Comparison of ENCODE assay signal across 8 cellular contexts in the genomic region with DNA sequence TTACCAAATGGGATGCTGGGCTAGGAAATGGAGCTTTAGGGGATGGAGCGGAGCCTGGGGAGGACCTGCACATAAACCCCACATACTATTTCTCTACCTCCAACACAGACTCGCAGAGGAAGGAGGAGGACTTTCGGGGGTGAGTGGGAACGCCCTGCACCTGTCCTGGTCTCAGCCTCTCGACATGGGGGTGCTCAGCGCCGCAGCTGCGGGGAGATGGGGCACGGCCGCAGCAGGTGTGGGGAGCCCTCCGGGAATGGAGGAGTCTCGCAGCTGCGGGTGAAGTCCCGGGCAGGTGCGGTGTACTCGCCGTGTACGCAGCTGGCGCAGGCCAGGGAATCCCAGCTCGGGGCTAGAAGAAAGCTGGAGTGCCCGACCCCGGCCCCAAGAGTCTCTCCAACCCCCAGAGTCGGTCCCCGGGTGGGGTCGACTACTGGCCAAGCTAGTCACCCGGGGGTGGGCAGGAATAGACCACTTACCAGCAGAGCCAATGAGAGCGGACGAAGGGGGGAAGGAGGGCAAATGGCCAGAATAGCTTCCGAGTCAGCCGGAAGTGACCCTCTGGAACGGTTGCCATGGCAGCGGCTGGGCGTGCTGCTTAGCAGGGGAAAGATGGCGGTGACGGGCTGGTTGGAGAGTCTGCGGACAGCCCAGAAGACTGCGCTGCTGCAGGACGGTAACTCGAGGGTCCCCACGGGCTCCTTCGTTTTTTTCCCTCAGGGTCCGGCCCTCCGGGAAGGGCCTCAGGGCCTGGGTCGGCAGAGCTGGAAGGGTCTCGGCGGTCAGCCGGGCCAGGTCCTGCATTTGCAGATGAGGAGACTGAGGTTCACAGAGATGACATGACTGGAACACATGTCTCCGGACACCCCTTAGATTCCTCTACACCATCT. TPM values are rescaled to one million over a fixed set of nuclear protein-coding genes. Genes with fewer than 3 reads are reported as not detected.
DNase-seq lines count a peak whose midpoint lies in the region; ATAC-seq, FAIRE-seq and TF ChIP-seq lines count a peak whose summit lies in the region.

A gene (plus strand): TSS at position 597 of the 890 bp plus-strand sequence. CDS start 16 bp downstream, at position 613.
A gene (minus strand): TSS at position 533 of the 890 bp plus-strand sequence. CDS start 897 bp downstream, outside the sequence.

- TF ChIP-seq POLR2A in H1 (IDR thresholded peaks at IDR 0.05; ENCODE audit: control extremely low read depth in 1 of 2, low read depth in 2 of 2, low read length in 2 of 2): peak in 1 of 2 experiments; percentile 47; a peak in 1 of 3 replicates

- peak; percentile 78 for FAIRE-seq in H1 (lab: Jason Lieb, UNC)

- H4K8ac ChIP-seq in H1 (ENCODE audit: extremely low read depth, insufficient read depth, low read length): peak within 1 kb of the TSS; percentile 92

- peaks cover 0 to 5% (median 4%) of the 10 kb centered on the region in 4 experiments; a peak in 6 of 7 replicates for H3K4me1 ChIP-seq in H1 (replicated peaks in 1 of 4; ENCODE audit: control insufficient read depth in 3 of 4, insufficient read depth in 4 of 4, low read length in 3 of 4)

- peaks cover 0 to 1% of the 10 kb centered on the region in 2 experiments for H4K20me1 ChIP-seq in H1 (replicated peaks in 1 of 2; ENCODE audit: control insufficient read depth in 1 of 2, insufficient read depth in 2 of 2, low read length in 2 of 2)

- H3K23ac ChIP-seq in H1 (ENCODE audit: insufficient read length): no peak within 1 kb of the TSS

- peaks cover 0 to 8% of the 10 kb centered on the region in 2 experiments; a peak in 1 of 4 replicates for H3K79me2 ChIP-seq in H1 (ENCODE audit: control insufficient read depth in 1 of 2, insufficient read depth in 2 of 2, low read length in 2 of 2)

- 0 out of 2 replicates have a peak within 1 kb of the TSS, but pooled peaks have one; percentile 1 for H2BK12ac ChIP-seq in H1 (ENCODE audit: low read depth, low read length)

- H3K4ac ChIP-seq in H1 (replicated peaks; ENCODE audit: insufficient read length, low read depth, low read length): peak within 1 kb of the TSS; percentile 21

- H3K27ac Mint-ChIP-seq in activated CD8-positive, alpha-beta memory T cell treated with anti-CD3 and anti-CD28 coated beads, Interleukin-2, amount 10 ng/mL, durations not matched to agents 7 days and 5 days: peak within 1 kb of the TSS; percentile 81
- H3K27ac Mint-ChIP-seq in memory B cell: peak within 1 kb of the TSS; percentile 81

- peaks cover 18% of the 10 kb centered on the region for H3K4me1 Mint-ChIP-seq in activated CD8-positive, alpha-beta memory T cell treated with anti-CD3 and anti-CD28 coated beads, Interleukin-2, amount 10 ng/mL, durations not matched to agents 7 days and 5 days
- H3K4me1 Mint-ChIP-seq in memory B cell: peaks cover 23% of the 10 kb centered on the region

- H3K27me3 ChIP-seq in H1 (replicated peaks in 1 of 4; ENCODE audit: control insufficient read depth in 3 of 4, extremely low read depth in 1 of 4, insufficient read depth in 3 of 4, low read length in 3 of 4): no peaks in the 10 kb centered on the region

- peak within 1 kb of the TSS; percentile 93 for H3K4me3 Mint-ChIP-seq in activated CD8-positive, alpha-beta memory T cell treated with anti-CD3 and anti-CD28 coated beads, Interleukin-2, amount 10 ng/mL, durations not matched to agents 7 days and 5 days
- H3K4me3 Mint-ChIP-seq in memory B cell: peak within 1 kb of the TSS; percentile 97

- CTCF ChIA-PET in activated CD8-positive, alpha-beta memory T cell treated with anti-CD3 and anti-CD28 coated beads, Interleukin-2, amount 10 ng/mL, durations not matched to agents 7 days and 5 days (lab: Charles Lee): interaction anchor here (0.9 to 5.7 kb wide), 5 partner anchors 15 to 374 kb away, joined by 3 to 36 read pairs (median 8); a partner anchor contains a TSS
- CTCF ChIA-PET in H1 (lab: Charles Lee; ENCODE audit: partially characterized antibody): interaction anchor here (0.8 to 5.7 kb wide), 14 partner anchors 13 to 374 kb away, joined by 3 to 30 read pairs (median 3); a partner anchor contains a TSS

- H4K91ac ChIP-seq in H1 (replicated peaks; ENCODE audit: insufficient read length, low read length): peak within 1 kb of the TSS; percentile 97

- ATAC-seq in GM19468 (IDR thresholded peaks at IDR 0.05; ENCODE audit: extremely low read depth, unreplicated experiment): peak; percentile 78
- ATAC-seq in activated CD8-positive, alpha-beta memory T cell treated with anti-CD3 and anti-CD28 coated beads, Interleukin-2, amount 10 ng/mL, durations not matched to agents 7 days and 5 days: peak; percentile 97
- ATAC-seq in memory B cell (ENCODE audit: low read depth): peak; percentile 89

- H4K5ac ChIP-seq in H1 (ENCODE audit: insufficient read length, low read depth, low read length): peak within 1 kb of the TSS; percentile 94

- no peak within 1 kb of the TSS for H2BK20ac ChIP-seq in H1 (ENCODE audit: low read length)

- no peak within 1 kb of the TSS for H2BK120ac ChIP-seq in H1 (replicated peaks; ENCODE audit: low read depth, low read length)

- no peaks in the 10 kb centered on the region for H3K27me3 Mint-ChIP-seq in activated CD8-positive, alpha-beta memory T cell treated with anti-CD3 and anti-CD28 coated beads, Interleukin-2, amount 10 ng/mL, durations not matched to agents 7 days and 5 days
- H3K27me3 Mint-ChIP-seq in memory B cell: no peaks in the 10 kb centered on the region

- no peak for TF ChIP-seq CTCF in H1 (IDR thresholded peaks at IDR 0.05; ENCODE audit: control extremely low read depth in 1 of 3, insufficient read depth in 1 of 3, low read depth in 1 of 3, low read length in 3 of 3)

- H2AK5ac ChIP-seq in H1 (ENCODE audit: low read depth, low read length): no peak within 1 kb of the TSS

- H3K9ac ChIP-seq in H1 (replicated peaks in 1 of 4; ENCODE audit: extremely low read depth in 1 of 4, low read depth in 3 of 4, low read length in 3 of 4): peak within 1 kb of the TSS; percentile 52 to 71 (median 67); a peak in 6 of 7 replicates

- H2AFZ ChIP-seq in H1 (ENCODE audit: low read length): 0 out of 2 replicates have a peak within 1 kb of the TSS, but pooled peaks have one; percentile 51

- H2BK5ac ChIP-seq in H1 (ENCODE audit: low read depth, low read length): peak within 1 kb of the TSS; percentile 69; the same call in 1 of the 2 replicates

- H3K4me3 ChIP-seq in H1 (ENCODE audit: extremely low read depth in 1 of 4, insufficient read depth in 2 of 4, low read depth in 3 of 4, low read length in 4 of 4): peak within 1 kb of the TSS; percentile 83 to 96 (median 88)

- no peaks in the 10 kb centered on the region for H3K9me3 Mint-ChIP-seq in activated CD8-positive, alpha-beta memory T cell treated with anti-CD3 and anti-CD28 coated beads, Interleukin-2, amount 10 ng/mL, durations not matched to agents 7 days and 5 days (ENCODE audit: low read depth)
- no peaks in the 10 kb centered on the region for H3K9me3 Mint-ChIP-seq in memory B cell

- peak within 1 kb of the TSS; percentile 81 to 94 for H3K4me2 ChIP-seq in H1 (ENCODE audit: insufficient read depth in 1 of 2, low read depth in 2 of 2, low read length in 2 of 2)

- H2BK15ac ChIP-seq in H1 (ENCODE audit: low read length): peak within 1 kb of the TSS; percentile 99; the same call in 1 of the 2 replicates

- H3K14ac ChIP-seq in H1 (ENCODE audit: insufficient read length): no peak within 1 kb of the TSS

- TF ChIP-seq RAD21 in H1 (IDR thresholded peaks at IDR 0.05 in 1 of 2, conservative IDR thresholded peaks at IDR 0.05 in 1 of 2; ENCODE audit: low read depth in 2 of 2, low read length in 2 of 2): no peak

- no peaks in the 10 kb centered on the region for H3K9me3 ChIP-seq in H1 (ENCODE audit: insufficient read depth in 2 of 2, low read depth in 1 of 2, low read length in 1 of 2)

- H3K36me3 Mint-ChIP-seq in activated CD8-positive, alpha-beta memory T cell treated with anti-CD3 and anti-CD28 coated beads, Interleukin-2, amount 10 ng/mL, durations not matched to agents 7 days and 5 days: peaks cover 5% of the 10 kb centered on the region
- peaks cover 11% of the 10 kb centered on the region for H3K36me3 Mint-ChIP-seq in memory B cell

- DNase-seq in COLO668 (lab: John Stamatoyannopoulos, UW; ENCODE audit: unreplicated experiment) (peak; percentile 93), HS-5 (ENCODE audit: low read depth) (peak; percentile 80), H1 (ENCODE audit: low read depth in 1 of 2, low spot score in 2 of 2) (peak; percentile 75 to 95), memory B cell (ENCODE audit: low spot score in 2 of 2) (peak; percentile 79 to 80)
- DNase-seq in NK-92 treated with Interleukin-12 subunit alpha and Interleukin-12 subunit beta, amount 100 ng/mL, for 24 hours (lab: John Stamatoyannopoulos, UW): peak; percentile 84
- peak; percentile 97 for DNase-seq in activated CD8-positive, alpha-beta memory T cell treated with anti-CD3 and anti-CD28 coated beads, Interleukin-2, amount 10 ng/mL, durations not matched to agents 7 days and 5 days
- DNase-seq in stimulated activated CD8-positive, alpha-beta memory T cell treated with anti-CD3 and anti-CD28 coated beads, Interleukin-12 subunit alpha, Interleukin-12 subunit beta, amount 100 ng/mL, for 1 hour (ENCODE audit: low read depth): peak; percentile 88

- peaks cover 8% of the 10 kb centered on the region for H3K23me2 ChIP-seq in H1 (ENCODE audit: low read depth, low read length)

- peak within 1 kb of the TSS; percentile 87; the same call in 1 of the 2 replicates for H3K18ac ChIP-seq in H1 (ENCODE audit: extremely low read depth, low read length)

- no peak for TF ChIP-seq EP300 in H1 (IDR thresholded peaks at IDR 0.05; ENCODE audit: borderline replicate concordance in 1 of 2, low read depth in 2 of 2, low read length in 2 of 2)

- peaks cover 0 to 12% (median 2%) of the 10 kb centered on the region in 4 experiments; a peak in 3 of 8 replicates for H3K36me3 ChIP-seq in H1 (ENCODE audit: control insufficient read depth in 2 of 4, insufficient read depth in 4 of 4, low read length in 3 of 4)

- POLR2A ChIA-PET in H1 (lab: Charles Lee; ENCODE audit: partially characterized antibody): interaction anchor here (0.9 to 5.2 kb wide), 6 partner anchors 9 to 191 kb away, joined by 3 to 42 read pairs (median 4); no protein-coding TSS in a partner anchor

- H3K56ac ChIP-seq in H1 (replicated peaks; ENCODE audit: insufficient read length, low read depth, low read length): peak within 1 kb of the TSS; percentile 85

- no peaks in the 10 kb centered on the region; the same call in 1 of the 2 replicates for H3K79me1 ChIP-seq in H1 (ENCODE audit: low read depth, low read length)

- no peak within 1 kb of the TSS for H3K27ac ChIP-seq in H1 (ENCODE audit: low read depth, low read length)

- 3% methylated on average over 45 of the region's 48 CpGs; no CpG with 5 or more reads in 1 of the 2 experiments for WGBS in H1 (ENCODE audit: extremely low coverage in 1 of 2, insufficient coverage in 1 of 2, insufficient read length in 1 of 2, insufficient replicate concordance in 2 of 2, low coverage in 1 of 2, low lambda C conversion rate in 2 of 2, missing lambda C conversion rate in 1 of 2), 2 experiments

RNA-seq across cellular contexts. Expression of the first gene that starts in this region (rescaled TPM):
- 1 to 10 TPM; 3.7 to 4.2 TPM for total RNA-seq in activated CD8-positive, alpha-beta memory T cell treated with anti-CD3 and anti-CD28 coated beads, Interleukin-2, amount 10 ng/mL, durations not matched to agents 7 days and 5 days
- total RNA-seq in H1 (2021; fragmentation: NEBNext Ultra II Directional; extraction: Animal tissue kit (Norgen Biotek cat#: 25700)): 18.8 and 21.2 TPM in 2 replicates
- polyA plus RNA-seq in H1 (2011; rRNA removed): 25.2 and 31.4 TPM in 2 replicates
- polyA plus RNA-seq in H1 (2011; cell fraction: cytosol; rRNA removed): 46.4 TPM
- polyA plus RNA-seq in H1 (2011; cell fraction: nucleus; rRNA removed): 19.5 TPM
- polyA plus RNA-seq in H1 (2012, experiment 1 of 2): 31.3 to 40.4 TPM (median 36.3 TPM) in 4 replicates
- 12.0 TPM for polyA plus RNA-seq in H1 (2012, experiment 2 of 2)
- 23.2 TPM for polyA plus RNA-seq in H1 (2013, experiment 1 of 2)
- polyA plus RNA-seq in H1 (2013, experiment 2 of 2): 25.8 TPM
- polyA minus RNA-seq in H1 (2011; rRNA and poly(A)+ RNA removed): 10.9 and 16.1 TPM in 2 replicates
- polyA minus RNA-seq in H1 (2011; cell fraction: cytosol; rRNA and poly(A)+ RNA removed): 4.7 TPM
- 6.5 TPM for polyA minus RNA-seq in H1 (2011; cell fraction: nucleus; rRNA and poly(A)+ RNA removed)

RNA-seq across cellular contexts. Expression of the second gene that starts in this region (rescaled TPM):
- total RNA-seq in activated CD8-positive, alpha-beta memory T cell treated with anti-CD3 and anti-CD28 coated beads, Interleukin-2, amount 10 ng/mL, durations not matched to agents 7 days and 5 days: 10 to 100 TPM; 30.5 to 34.1 TPM
- total RNA-seq in H1 (2021; fragmentation: NEBNext Ultra II Directional; extraction: Animal tissue kit (Norgen Biotek cat#: 25700)): 26.1 and 26.8 TPM in 2 replicates
- 45.9 and 69.5 TPM in 2 replicates for polyA plus RNA-seq in H1 (2011; rRNA removed)
- 40.2 TPM for polyA plus RNA-seq in H1 (2011; cell fraction: cytosol; rRNA removed)
- polyA plus RNA-seq in H1 (2011; cell fraction: nucleus; rRNA removed): 78.2 TPM
- polyA plus RNA-seq in H1 (2012, experiment 1 of 2): 22.9 to 29.5 TPM (median 25.5 TPM) in 4 replicates
- polyA plus RNA-seq in H1 (2012, experiment 2 of 2): 21.8 TPM
- 16.7 TPM for polyA plus RNA-seq in H1 (2013, experiment 1 of 2)
- polyA plus RNA-seq in H1 (2013, experiment 2 of 2): 14.7 TPM
- 41.7 and 64.6 TPM in 2 replicates for polyA minus RNA-seq in H1 (2011; rRNA and poly(A)+ RNA removed)
- polyA minus RNA-seq in H1 (2011; cell fraction: cytosol; rRNA and poly(A)+ RNA removed): 26.7 TPM
- 46.5 TPM for polyA minus RNA-seq in H1 (2011; cell fraction: nucleus; rRNA and poly(A)+ RNA removed)
